ENCODE assay signal across 36 cellular contexts in the genomic region with DNA sequence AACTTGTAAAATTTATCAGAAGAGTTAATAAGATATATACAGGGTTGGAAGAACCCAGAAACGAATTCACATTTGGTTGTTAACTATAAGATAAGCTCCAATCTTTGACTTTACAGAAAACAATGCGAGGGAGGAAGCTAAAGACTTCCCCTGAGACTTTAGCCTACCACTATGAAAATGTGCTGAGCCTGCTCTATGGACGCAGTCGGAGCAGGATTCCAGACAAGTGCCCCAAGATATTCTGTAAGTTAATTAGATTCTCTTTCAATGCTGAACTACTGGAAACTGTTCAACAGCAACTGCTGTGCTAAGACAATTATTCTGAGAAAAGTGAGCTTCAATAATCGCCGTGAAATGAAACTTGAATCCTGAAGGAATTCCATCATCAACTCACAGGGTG.
"Had no signal": no experiment of that assay in that cellular context is flagged by ENCODE, and none has a peak within 500 bp of the region (broad histone marks: within the 10 kb centered on the region; RNA-seq: fewer than 3 reads in every experiment).

No MANE protein-coding gene starts in this region.

- H3K4me3 ChIP-seq: MG63, Peyer's patch, SJSA1 had no signal

- DNase-seq: activated B cell treated with CpG ODN at 0.5 μM for 24 hours; activated CD4-positive, alpha-beta T cell treated with anti-CD3 and anti-CD28 coated beads for 1 hour; activated CD4-positive, alpha-beta T cell treated with anti-CD3 and anti-CD28 coated beads for 48 hours; activated CD4-positive, alpha-beta T cell treated with anti-CD3 and anti-CD28 coated beads, Interleukin-2, amount 50 U/mL, for 4 hours; activated CD8-positive, alpha-beta T cell treated with anti-CD3 and anti-CD28 coated beads for 36 hours; activated effector memory CD4-positive, alpha-beta T cell treated with anti-CD3 and anti-CD28 coated beads, Interleukin-2, amount 50 U/mL, for 16 hours; activated naive CD4-positive, alpha-beta T cell; activated naive CD4-positive, alpha-beta T cell treated with anti-CD3 and anti-CD28 coated beads, Interleukin-2, amount 50 U/mL, for 16 hours; activated naive CD8-positive, alpha-beta T cell treated with anti-CD3 and anti-CD28 coated beads for 36 hours; activated T-cell treated with anti-CD3 and anti-CD28 coated beads, Interleukin-2, amount 50 U/mL, for 1 hour; activated T-cell treated with anti-CD3 and anti-CD28 coated beads, Interleukin-2, amount 50 U/mL, for 72 hours; brain microvascular endothelial cell; central memory CD4-positive, alpha-beta T cell; Karpas-422; KBM-7; MG63; MV-4-11; NCI-H1092; NCI-H1436 treated with DMSO at 0.1 percent for 48 hours; NCI-H1694 treated with DMSO at 0.1 percent for 48 hours; NCI-H2029; NCI-H510A; NCI-H526; NCI-H748 treated with DMSO at 0.1 percent for 48 hours; NK-92 treated with Interleukin-12 subunit alpha and Interleukin-12 subunit beta, amount 100 ng/mL, for 24 hours; PC-3; Peyer's patch; RPMI8226; SHP77 treated with DMSO at 0.1 percent for 48 hours; SW 1271; T-helper 1 cell; T-helper 2 cell; T-helper 9 cell had no signal

- ATAC-seq: activated CD8-positive, alpha-beta T cell treated with anti-CD3 and anti-CD28 coated beads for 36 hours; activated T-cell treated with anti-CD3 and anti-CD28 coated beads, Interleukin-2, amount 50 U/mL, for 72 hours; activated T-helper 17 cell treated with anti-CD3 and anti-CD28 coated beads, Interleukin-2, amount 50 U/mL, for 72 hours; PC-3; SK-N-SH treated with all-trans-retinoic acid at 6 μM for 48 hours had no signal
